22 cellular contexts compared by ENCODE assay signal in the genomic region with DNA sequence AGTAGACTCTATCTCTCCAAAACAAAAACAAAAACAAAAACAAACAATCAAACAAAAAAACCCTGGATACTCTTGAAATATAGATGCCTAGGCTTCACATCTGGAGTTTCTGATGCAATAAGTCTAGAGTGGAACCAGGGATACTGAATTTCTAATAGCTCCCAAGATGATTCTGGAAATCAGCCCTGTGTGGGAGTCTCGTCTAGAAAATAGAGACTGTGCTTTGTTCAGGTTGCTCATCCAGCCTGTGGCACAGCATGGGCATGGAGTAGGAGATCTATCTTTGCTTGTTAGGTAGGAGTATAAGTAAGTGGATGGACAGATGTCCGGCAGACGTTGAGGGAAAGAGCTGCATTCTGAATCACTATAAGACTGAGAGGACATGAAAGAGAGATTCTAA.
"Had no signal": no experiment of that assay in that cellular context is flagged by ENCODE, and none has a peak within 500 bp of the region (broad histone marks: within the 10 kb centered on the region; RNA-seq: fewer than 3 reads in every experiment).

No MANE protein-coding gene starts in this region.

- ATAC-seq: gastroesophageal sphincter; left colon; naive thymus-derived CD4-positive, alpha-beta T cell; WTC11 had no signal

- H3K9me3 ChIP-seq: gastroesophageal sphincter, prostate gland, spleen, thoracic aorta had no signal

- H3K9me3 Mint-ChIP-seq: activated naive CD8-positive, alpha-beta T cell treated with anti-CD3 and anti-CD28 coated beads for 36 hours; dendritic cell treated with granulocyte-macrophage colony-stimulating factor and Interleukin-4, amounts not matched to agents 40 ng/mL and 50 ng/mL, for 4 days; type B pancreatic cell; WTC11 had no signal

- H3K36me3 ChIP-seq: cardiac muscle cell, gastroesophageal sphincter, prostate gland, spleen, thoracic aorta had no signal

- H3K27me3 ChIP-seq: cardiac muscle cell, gastroesophageal sphincter, spleen had no signal

- H3K27me3 Mint-ChIP-seq: activated naive CD8-positive, alpha-beta T cell treated with anti-CD3 and anti-CD28 coated beads for 36 hours had no signal

- H3K4me3 Mint-ChIP-seq: activated naive CD8-positive, alpha-beta T cell treated with anti-CD3 and anti-CD28 coated beads for 36 hours; dendritic cell treated with granulocyte-macrophage colony-stimulating factor and Interleukin-4, amounts not matched to agents 40 ng/mL and 50 ng/mL, for 4 days; naive thymus-derived CD4-positive, alpha-beta T cell; type B pancreatic cell; WTC11 had no signal

- H3K4me1 ChIP-seq: gastroesophageal sphincter, prostate gland, spleen had no signal

- H3K27ac ChIP-seq: cardiac muscle cell, gastroesophageal sphincter, prostate gland, spleen, thoracic aorta had no signal

- H3K4me1 Mint-ChIP-seq: activated naive CD8-positive, alpha-beta T cell treated with anti-CD3 and anti-CD28 coated beads for 36 hours; naive thymus-derived CD4-positive, alpha-beta T cell had no signal

- H3K27ac Mint-ChIP-seq: activated naive CD8-positive, alpha-beta T cell treated with anti-CD3 and anti-CD28 coated beads for 36 hours; dendritic cell treated with granulocyte-macrophage colony-stimulating factor and Interleukin-4, amounts not matched to agents 40 ng/mL and 50 ng/mL, for 4 days; naive thymus-derived CD4-positive, alpha-beta T cell; type B pancreatic cell; WTC11 had no signal

- H3K4me3 ChIP-seq: cardiac muscle cell, gastroesophageal sphincter, lung, prostate gland, spleen, thoracic aorta had no signal

- DNase-seq: activated CD4-positive, alpha-beta T cell treated with anti-CD3 and anti-CD28 coated beads, Interleukin-2, amount 50 U/mL, for 48 hours; activated CD8-positive, alpha-beta memory T cell treated with anti-CD3 and anti-CD28 coated beads, Interleukin-2, amount 50 U/mL, for 48 hours; activated naive CD4-positive, alpha-beta T cell treated with Interleukin-2 at 50 U/mL for 16 hours; activated naive CD8-positive, alpha-beta T cell treated with anti-CD3 and anti-CD28 coated beads for 36 hours; activated T-cell treated with anti-CD3 and anti-CD28 coated beads, Interleukin-2, amount 50 U/mL, for 48 hours; amygdala; effector CD4-positive, alpha-beta T cell; erythroblast; left colon; naive thymus-derived CD4-positive, alpha-beta T cell; spleen; stimulated activated CD4-positive, alpha-beta T cell treated with anti-CD3 and anti-CD28 coated beads, Interleukin-4, amount 100 ng/mL, for 1 hour; stimulated activated naive CD4-positive, alpha-beta T cell treated with Interleukin-2 at 50 U/mL for 16 hours; T-helper 9 cell had no signal

- H3K36me3 Mint-ChIP-seq: activated naive CD8-positive, alpha-beta T cell treated with anti-CD3 and anti-CD28 coated beads for 36 hours; naive thymus-derived CD4-positive, alpha-beta T cell; type B pancreatic cell; WTC11 had no signal
